ENCODE assay signal across 34 cellular contexts in genomic region chr3:105223815-105224214, GRCh38.
"Had no signal": no experiment of that assay in that cellular context is flagged by ENCODE, and none has a peak within 500 bp of the region (broad histone marks: within the 10 kb centered on the region; RNA-seq: fewer than 3 reads in every experiment).

No MANE protein-coding gene starts in this region.

- H3K4me3 ChIP-seq: MG63 had no signal

- H3K9me3 ChIP-seq: MG63 had no signal

- H3K27me3 ChIP-seq: MG63 had no signal

- DNase-seq: Karpas-422, Kasumi-1, MG63, MM.1S, MV-4-11, NCI-H1048, NCI-H1092, NCI-H1092 treated with DMSO at 0.1 percent for 48 hours, NCI-H1105, NCI-H1105 treated with DMSO at 0.1 percent for 48 hours, NCI-H1417, NCI-H1417 treated with DMSO at 0.1 percent for 48 hours, NCI-H1436, NCI-H1436 treated with DMSO at 0.1 percent for 48 hours, NCI-H146, NCI-H1694, NCI-H1694 treated with DMSO at 0.1 percent for 48 hours, NCI-H187, NCI-H187 treated with DMSO at 0.1 percent for 48 hours, NCI-H1930, NCI-H2029, NCI-H2029 treated with DMSO at 0.1 percent for 48 hours, NCI-H2081, NCI-H2081 treated with DMSO at 0.1 percent for 48 hours, NCI-H2107, NCI-H2171, NCI-H2171 treated with DMSO at 0.1 percent for 48 hours, NCI-H2227 treated with DMSO at 0.1 percent for 48 hours, NCI-H226, NCI-H345, NCI-H446, NCI-H446 treated with DMSO at 0.1 percent for 48 hours, NCI-H510A, NCI-H510A treated with DMSO at 0.1 percent for 48 hours had no signal

- H3K36me3 ChIP-seq: MG63 had no signal
